ENCODE assay signal across 20 cellular contexts in genomic region chr16:87404764-87405625, GRCh38. TPM values are rescaled to one million over a fixed set of nuclear protein-coding genes. Genes with fewer than 3 reads are reported as not detected.
DNase-seq lines count a peak whose midpoint lies in the region; ATAC-seq, FAIRE-seq and TF ChIP-seq lines count a peak whose summit lies in the region.
"Had no signal": no experiment of that assay in that cellular context is flagged by ENCODE, and none has a peak within 500 bp of the region (broad histone marks: within the 10 kb centered on the region; RNA-seq: fewer than 3 reads in every experiment).

No MANE protein-coding gene starts in this region.

- TF ChIP-seq EP300 in HepG2 (IDR thresholded peaks at IDR 0.05; ENCODE audit: low read depth in 2 of 2, low read length in 2 of 2) (no peak), HepG2 (CRISPR knock-in tag; IDR thresholded peaks at IDR 0.05; ENCODE audit: borderline replicate concordance) (no peak)

- in situ Hi-C loops in HepG2 (cut with HindIII; ENCODE audit: extremely low pct_ligation_motif_present, low pct_unique_long_range_greater_than_20kb) = no loop called here

- peak; percentile 16 for FAIRE-seq in HTR-8/SVneo (lab: Jason Lieb, UNC)
- no peak for FAIRE-seq in astrocyte (lab: Jason Lieb, UNC)
- no peak for FAIRE-seq in HepG2 (lab: Jason Lieb, UNC)
- FAIRE-seq: islet of Langerhans had no signal

- H3K27ac ChIP-seq in astrocyte (ENCODE audit: low read depth, low read length) (no peak overlapping the region), HepG2 (ENCODE audit: extremely low read length, insufficient read depth, low read length) (no peak overlapping the region), psoas muscle (peak overlapping the region; percentile 32)
- H3K27ac ChIP-seq: cardiac muscle cell, heart right ventricle, KMS-11, tibial artery, WERI-Rb-1 had no signal

- WGBS in HepG2 (ENCODE audit: low lambda C conversion rate) = 96% methylated on average over 19 of the region's 19 CpGs
- 86 to 88% (median 88%) methylated on average over 19 of the region's 19 CpGs for WGBS in psoas muscle, 3 donors

- H4K20me1 ChIP-seq in astrocyte (ENCODE audit: insufficient read depth, low read length) = peaks cover 22% of the 10 kb centered on the region
- peaks cover 7% of the 10 kb centered on the region; the same call in 1 of the 2 replicates for H4K20me1 ChIP-seq in HepG2 (ENCODE audit: insufficient read depth, low read length)

- no peaks in the 10 kb centered on the region for H3K4me1 Mint-ChIP-seq in astrocyte (ENCODE audit: low read depth, unreplicated experiment)
- H3K4me1 Mint-ChIP-seq: mesothelial cell of epicardium had no signal

- no peak for TF ChIP-seq CTCF in astrocyte (IDR thresholded peaks at IDR 0.05; ENCODE audit: insufficient read depth, low read depth, low read length)
- TF ChIP-seq CTCF in HepG2 (CRISPR knock-in tag; IDR thresholded peaks at IDR 0.05) = no peak
- TF ChIP-seq CTCF in psoas muscle (IDR thresholded peaks at IDR 0.05) = no peak

- H3K9ac ChIP-seq in astrocyte (ENCODE audit: low read length) (no peak overlapping the region), HepG2 (ENCODE audit: insufficient read depth, low read depth, low read length) (no peak overlapping the region)
- H3K9ac ChIP-seq: KMS-11 had no signal

- H3K4me2 ChIP-seq in astrocyte (ENCODE audit: low read length) (no peak overlapping the region), HepG2 (ENCODE audit: low read depth, low read length) (no peak overlapping the region)
- H3K4me2 ChIP-seq: KMS-11 had no signal

- H3K27me3 ChIP-seq in astrocyte (ENCODE audit: insufficient read depth, low read length) (no peaks in the 10 kb centered on the region), HepG2 (ENCODE audit: control insufficient read depth in 1 of 2, insufficient read depth in 2 of 2, low read length in 2 of 2) (no peaks in the 10 kb centered on the region), psoas muscle (ENCODE audit: insufficient read depth in 3 of 3, low read length in 2 of 3) (no peaks in the 10 kb centered on the region)
- H3K27me3 ChIP-seq: BE2C, cardiac muscle cell, heart right ventricle, tibial artery had no signal

- TF ChIP-seq RAD21 in HepG2 (CRISPR knock-in tag; IDR thresholded peaks at IDR 0.05) = no peak

- intact Hi-C loops in HepG2 (cut with micrococcal nuclease; ENCODE audit: unreplicated experiment) (no loop called here), psoas muscle (cut with DNase I) (no loop called here)

- H3K27ac Mint-ChIP-seq in astrocyte (ENCODE audit: unreplicated experiment) = peak overlapping the region; percentile 26
- H3K27ac Mint-ChIP-seq: activated CD8-positive, alpha-beta T cell treated with anti-CD3 and anti-CD28 coated beads for 36 hours; activated naive CD8-positive, alpha-beta T cell treated with anti-CD3 and anti-CD28 coated beads, Interleukin-2, amount 50 U/mL, for 24 hours; mesothelial cell of epicardium had no signal

- CTCF ChIA-PET in HepG2 (lab: Yijun Ruan, JAX; ENCODE audit: low intra/inter-chr PET ratio, low total read pairs) = no interaction called here

- no peak overlapping the region for H3K4me3 Mint-ChIP-seq in astrocyte (ENCODE audit: unreplicated experiment)
- H3K4me3 Mint-ChIP-seq: activated CD8-positive, alpha-beta T cell treated with anti-CD3 and anti-CD28 coated beads for 36 hours; activated naive CD8-positive, alpha-beta T cell treated with anti-CD3 and anti-CD28 coated beads, Interleukin-2, amount 50 U/mL, for 24 hours; activated T-cell treated with anti-CD3 and anti-CD28 coated beads, Interleukin-2, amount 50 U/mL, for 72 hours; mesothelial cell of epicardium had no signal

- H2AFZ ChIP-seq in astrocyte (ENCODE audit: low read depth, low read length) = no peak overlapping the region
- no peak overlapping the region for H2AFZ ChIP-seq in HepG2 (ENCODE audit: low read length)

- H3K9me3 ChIP-seq in astrocyte (ENCODE audit: insufficient read depth, low read depth, low read length) = no peaks in the 10 kb centered on the region
- no peaks in the 10 kb centered on the region for H3K9me3 ChIP-seq in HepG2 (ENCODE audit: low read length)
- no peaks in the 10 kb centered on the region for H3K9me3 ChIP-seq in psoas muscle
- H3K9me3 ChIP-seq: BE2C, heart right ventricle, tibial artery had no signal

- H3K79me2 ChIP-seq in astrocyte (ENCODE audit: insufficient read depth, low read length) (peaks cover 8% of the 10 kb centered on the region), HepG2 (ENCODE audit: insufficient read depth, low read length) (no peaks in the 10 kb centered on the region)

- H3K4me1 ChIP-seq in astrocyte (ENCODE audit: insufficient read depth, low read length) (no peaks in the 10 kb centered on the region), HepG2 (ENCODE audit: insufficient read depth, low read length) (no peaks in the 10 kb centered on the region), psoas muscle (no peaks in the 10 kb centered on the region)
- H3K4me1 ChIP-seq: tibial artery had no signal

- ATAC-seq in HepG2 (peak; percentile 36), psoas muscle (peak; percentile 24 to 45 (median 36)), HG02981 (IDR thresholded peaks at IDR 0.05; ENCODE audit: unreplicated experiment) (no peak)
- ATAC-seq: activated CD8-positive, alpha-beta T cell treated with anti-CD3 and anti-CD28 coated beads for 36 hours; activated naive CD8-positive, alpha-beta T cell treated with anti-CD3 and anti-CD28 coated beads, Interleukin-2, amount 50 U/mL, for 24 hours had no signal

- H3K36me3 ChIP-seq in astrocyte (ENCODE audit: insufficient read depth, low read length) = peaks cover 48% of the 10 kb centered on the region
- peaks cover 19 to 66% of the 10 kb centered on the region in 2 experiments for H3K36me3 ChIP-seq in HepG2 (replicated peaks in 1 of 2; ENCODE audit: control insufficient read depth in 1 of 2, insufficient read depth in 2 of 2, low read length in 2 of 2)
- H3K36me3 ChIP-seq in psoas muscle (ENCODE audit: insufficient read depth in 1 of 2, low read depth in 1 of 2) = peaks cover 5 to 97% of the 10 kb centered on the region in 2 donors

- BruUV-seq in HepG2 (replicated peaks; lab: Mats Ljungman, UMichigan) = no TSS peak

- H3K27me3 Mint-ChIP-seq in astrocyte (ENCODE audit: low read depth, unreplicated experiment) = no peaks in the 10 kb centered on the region
- H3K27me3 Mint-ChIP-seq: activated CD8-positive, alpha-beta T cell treated with anti-CD3 and anti-CD28 coated beads for 36 hours; activated naive CD8-positive, alpha-beta T cell treated with anti-CD3 and anti-CD28 coated beads, Interleukin-2, amount 50 U/mL, for 24 hours had no signal

- H3K4me3 ChIP-seq in astrocyte (ENCODE audit: insufficient read depth, low read depth, low read length) (no peak overlapping the region), HepG2 (replicated peaks in 1 of 3; ENCODE audit: insufficient read depth in 1 of 3, low read depth in 2 of 3, low read length in 3 of 3) (no peak overlapping the region), psoas muscle (no peak overlapping the region)
- H3K4me3 ChIP-seq: cardiac muscle cell, heart right ventricle, tibial artery had no signal

- peaks cover 19% of the 10 kb centered on the region for H3K36me3 Mint-ChIP-seq in astrocyte (ENCODE audit: low read depth, unreplicated experiment)

- POLR2A ChIA-PET in HepG2 (lab: Yijun Ruan, JAX) = interaction anchor here (1.0 to 3.0 kb wide), 4 partner anchors 10 to 88 kb away, joined by 3 to 16 read pairs (median 3); partner anchors contain the start of genes C16orf95 and FBXO31

- TF ChIP-seq POLR2A in HepG2 (IDR thresholded peaks at IDR 0.05; ENCODE audit: insufficient read depth in 1 of 2, low read depth in 2 of 2, low read length in 2 of 2) = peak; percentile 38 to 53; a peak in 3 of 4 replicates

- DNase-seq in HTR-8/SVneo (ENCODE audit: insufficient read length, low spot score) (no peak), astrocyte (ENCODE audit: low read depth) (no peak), HepG2 (ENCODE audit: low spot score) (no peak), psoas muscle (no peak), NOMO-1 treated with DMSO at 0.1 percent for 48 hours (lab: John Stamatoyannopoulos, UW; ENCODE audit: unreplicated experiment) (no peak), germinal center (ENCODE audit: low spot score) (no peak)
- no peak for DNase-seq in stimulated activated CD8-positive, alpha-beta memory T cell treated with anti-CD3 and anti-CD28 coated beads, Interleukin-4, amount 100 ng/mL, for 48 hours
- DNase-seq: activated CD8-positive, alpha-beta T cell treated with anti-CD3 and anti-CD28 coated beads for 36 hours; activated naive CD8-positive, alpha-beta T cell treated with anti-CD3 and anti-CD28 coated beads, Interleukin-2, amount 50 U/mL, for 24 hours; activated T-cell treated with anti-CD3 and anti-CD28 coated beads, Interleukin-2, amount 50 U/mL, for 72 hours; BE2C; heart right ventricle; NCI-H1092 treated with DMSO at 0.1 percent for 48 hours; WERI-Rb-1 had no signal

- no peaks in the 10 kb centered on the region for H3K9me3 Mint-ChIP-seq in astrocyte (ENCODE audit: unreplicated experiment)
- H3K9me3 Mint-ChIP-seq: activated CD8-positive, alpha-beta T cell treated with anti-CD3 and anti-CD28 coated beads for 36 hours; activated naive CD8-positive, alpha-beta T cell treated with anti-CD3 and anti-CD28 coated beads, Interleukin-2, amount 50 U/mL, for 24 hours; activated T-cell treated with anti-CD3 and anti-CD28 coated beads, Interleukin-2, amount 50 U/mL, for 72 hours; mesothelial cell of epicardium had no signal

RNA-seq across cellular contexts. Expression of gene MAP1LC3B, which starts 12.9 kb away (rescaled TPM):
- 206 and 221 TPM in 2 replicates for total RNA-seq in astrocyte
- total RNA-seq in HepG2 (2016; rRNA removed; fragmentation: Illumina TruSeq; extraction: Trizol) = 15.7 and 30.6 TPM in 2 replicates
- 5.5 and 7.0 TPM in 2 replicates for total RNA-seq in HepG2 (2016; cell fraction: cytosol; rRNA removed; fragmentation: Illumina TruSeq; extraction: Trizol; ENCODE audit: low read depth)
- 15.9 and 27.1 TPM in 2 replicates for total RNA-seq in HepG2 (2016; cell fraction: insoluble cytoplasmic fraction; rRNA removed; fragmentation: Illumina TruSeq; extraction: Trizol)
- total RNA-seq in HepG2 (2016; cell fraction: membrane; rRNA removed; fragmentation: Illumina TruSeq; extraction: Trizol) = 24.8 and 26.3 TPM in 2 replicates
- 22.0 and 22.3 TPM in 2 replicates for total RNA-seq in HepG2 (2016; cell fraction: nucleus; rRNA removed; fragmentation: Illumina TruSeq; extraction: Trizol)
- polyA plus RNA-seq in HepG2 (2011; rRNA removed) = 37.4 and 37.9 TPM in 2 replicates
- 18.1 and 36.3 TPM in 2 replicates for polyA plus RNA-seq in HepG2 (2011; cell fraction: cytosol; rRNA removed)
- 15.1 and 23.4 TPM in 2 replicates for polyA plus RNA-seq in HepG2 (2011; cell fraction: nucleus; rRNA removed)
- 68.5 and 98.3 TPM in 2 replicates for polyA plus RNA-seq in HepG2 (2012)
- polyA plus RNA-seq in HepG2 (2016; cell fraction: cytosol; fragmentation: Illumina TruSeq; extraction: Trizol; ENCODE audit: low read depth) = 9.9 and 13.1 TPM in 2 replicates
- 65.5 and 71.9 TPM in 2 replicates for polyA plus RNA-seq in HepG2 (2016; cell fraction: insoluble cytoplasmic fraction; fragmentation: Illumina TruSeq; extraction: Trizol; ENCODE audit: low read depth)
- 26.7 and 27.4 TPM in 2 replicates for polyA plus RNA-seq in HepG2 (2016; cell fraction: membrane; fragmentation: Illumina TruSeq; extraction: Trizol; ENCODE audit: low read depth)
- 42.6 and 45.0 TPM in 2 replicates for polyA plus RNA-seq in HepG2 (2016; cell fraction: nucleus; fragmentation: Illumina TruSeq; extraction: Trizol; ENCODE audit: insufficient read depth, low read depth)
- 13.2 and 15.8 TPM in 2 replicates for polyA minus RNA-seq in HepG2 (2011; rRNA and poly(A)+ RNA removed; ENCODE audit: low replicate concordance)
- 22.2 and 35.4 TPM in 2 replicates for polyA minus RNA-seq in HepG2 (2011; cell fraction: cytosol; rRNA and poly(A)+ RNA removed)
- 23.0 and 32.7 TPM in 2 replicates for polyA minus RNA-seq in HepG2 (2011; cell fraction: nucleus; rRNA and poly(A)+ RNA removed)
- 100 to 1,000 TPM; 117 to 189 (median 142) TPM for total RNA-seq in psoas muscle
- polyA plus RNA-seq in psoas muscle = 100 to 1,000 TPM; 114 to 189 (median 158) TPM

RNA-seq across cellular contexts. Expression of gene FBXO31, which starts 21.4 kb away (rescaled TPM):
- total RNA-seq in astrocyte (33.4 and 34.9 TPM in 2 replicates), HepG2 (2016; rRNA removed; fragmentation: Illumina TruSeq; extraction: Trizol) (81.3 and 92.4 TPM in 2 replicates), psoas muscle (100 to 1,000 TPM in 1 of 4 donors, 10 to 100 TPM in 3; 88.1 to 103 (median 98.5) TPM)
- 18.3 and 22.9 TPM in 2 replicates for total RNA-seq in HepG2 (2016; cell fraction: cytosol; rRNA removed; fragmentation: Illumina TruSeq; extraction: Trizol; ENCODE audit: low read depth)
- total RNA-seq in HepG2 (2016; cell fraction: insoluble cytoplasmic fraction; rRNA removed; fragmentation: Illumina TruSeq; extraction: Trizol) = 64.5 and 91.5 TPM in 2 replicates
- total RNA-seq in HepG2 (2016; cell fraction: membrane; rRNA removed; fragmentation: Illumina TruSeq; extraction: Trizol) = 33.7 and 38.0 TPM in 2 replicates
- total RNA-seq in HepG2 (2016; cell fraction: nucleus; rRNA removed; fragmentation: Illumina TruSeq; extraction: Trizol) = 94.4 and 107 TPM in 2 replicates
- polyA plus RNA-seq in HepG2 (2011; rRNA removed) (101 and 118 TPM in 2 replicates), psoas muscle (10 to 100 TPM; 26.3 to 95.3 (median 48.0) TPM)
- 51.6 and 63.1 TPM in 2 replicates for polyA plus RNA-seq in HepG2 (2011; cell fraction: cytosol; rRNA removed)
- 393 and 579 TPM in 2 replicates for polyA plus RNA-seq in HepG2 (2011; cell fraction: nucleus; rRNA removed)
- polyA plus RNA-seq in HepG2 (2012) = 75.5 and 101 TPM in 2 replicates
- polyA plus RNA-seq in HepG2 (2016; cell fraction: cytosol; fragmentation: Illumina TruSeq; extraction: Trizol; ENCODE audit: low read depth) = 6.1 and 6.4 TPM in 2 replicates
- polyA plus RNA-seq in HepG2 (2016; cell fraction: insoluble cytoplasmic fraction; fragmentation: Illumina TruSeq; extraction: Trizol; ENCODE audit: low read depth) = 57.9 and 71.3 TPM in 2 replicates
- polyA plus RNA-seq in HepG2 (2016; cell fraction: membrane; fragmentation: Illumina TruSeq; extraction: Trizol; ENCODE audit: low read depth) = 18.2 and 18.3 TPM in 2 replicates
- 256 and 269 TPM in 2 replicates for polyA plus RNA-seq in HepG2 (2016; cell fraction: nucleus; fragmentation: Illumina TruSeq; extraction: Trizol; ENCODE audit: insufficient read depth, low read depth)
- polyA minus RNA-seq in HepG2 (2011; rRNA and poly(A)+ RNA removed; ENCODE audit: low replicate concordance) = 29.6 and 164 TPM in 2 replicates
- polyA minus RNA-seq in HepG2 (2011; cell fraction: cytosol; rRNA and poly(A)+ RNA removed) = 53.4 and 63.9 TPM in 2 replicates
- 202 and 208 TPM in 2 replicates for polyA minus RNA-seq in HepG2 (2011; cell fraction: nucleus; rRNA and poly(A)+ RNA removed)
